ENCODE assay signal across 13 cellular contexts in genomic region chr2:46170611-46171385, GRCh38.
A peak's percentile ranks its signal among the peaks of the same experiment; 100 is the strongest.
DNase-seq lines count a peak whose midpoint lies in the region; ATAC-seq and TF ChIP-seq lines count a peak whose summit lies in the region.
"Had no signal": no experiment of that assay in that cellular context is flagged by ENCODE, and none has a peak within 500 bp of the region (broad histone marks: within the 10 kb centered on the region; RNA-seq: fewer than 3 reads in every experiment).

No MANE protein-coding gene starts in this region.

- H3K27me3 ChIP-seq in GM23248 (replicated peaks; ENCODE audit: insufficient read depth) (no peaks in the 10 kb centered on the region), PC-9 (ENCODE audit: insufficient read depth, low read depth) (no peaks in the 10 kb centered on the region), sigmoid colon (no peaks in the 10 kb centered on the region), MM.1S (replicated peaks; ENCODE audit: insufficient read depth, low read length) (no peaks in the 10 kb centered on the region)
- H3K27me3 ChIP-seq in CD4-positive, alpha-beta memory T cell (ENCODE audit: insufficient read depth, low read length), result no peaks in the 10 kb centered on the region
- H3K27me3 ChIP-seq: BLaER1 treated with 17β-estradiol and CSF1 and Interleukin-3, amounts not matched to agents 10 nM and 100 nM; ovary had no signal

- H3F3A ChIP-seq in GM23248 (ENCODE audit: insufficient read depth) (peaks cover 5% of the 10 kb centered on the region; the same call in 1 of the 2 replicates), PC-9 (ENCODE audit: insufficient read depth, low read depth) (peaks cover 15% of the 10 kb centered on the region; the same call in 1 of the 2 replicates), MM.1S (ENCODE audit: insufficient read depth, low read length) (no peaks in the 10 kb centered on the region)

- in situ Hi-C loops in GM23248 (cut with MboI), result no loop called here

- no peak overlapping the region for H2AFZ ChIP-seq in GM23248
- no peak overlapping the region for H2AFZ ChIP-seq in PC-9
- H2AFZ ChIP-seq in MM.1S (ENCODE audit: low read length), result no peak overlapping the region

- WGBS in GM23248 (ENCODE audit: low coverage in 1 of 2, low lambda C conversion rate in 2 of 2, missing lambda C conversion rate in 2 of 2), 2 experiments, result 59% methylated on average over 10 of the region's 10 CpGs
- WGBS in sigmoid colon, 2 donors, result 86 to 87% methylated on average over 10 of the region's 10 CpGs

- H3K36me3 ChIP-seq in GM23248 (ENCODE audit: low read depth) (no peaks in the 10 kb centered on the region), PC-9 (ENCODE audit: low read depth) (no peaks in the 10 kb centered on the region), sigmoid colon (no peaks in the 10 kb centered on the region), MM.1S (replicated peaks; ENCODE audit: insufficient read depth, low read length) (no peaks in the 10 kb centered on the region)
- H3K36me3 ChIP-seq in CD4-positive, alpha-beta memory T cell (ENCODE audit: insufficient read depth, low read length), result no peaks in the 10 kb centered on the region
- H3K36me3 ChIP-seq: ovary had no signal

- no peak overlapping the region for H3K27ac Mint-ChIP-seq in CD4-positive, alpha-beta memory T cell
- H3K27ac Mint-ChIP-seq: activated CD4-positive, alpha-beta T cell treated with anti-CD3 and anti-CD28 coated beads, Interleukin-2, amount 10 ng/mL, durations not matched to agents 24 days and 14 days; T-helper 1 cell treated with Interleukin-12 subunit alpha and Interleukin-12 subunit beta and Interleukin-4 antibody, amounts not matched to agents 30 μg/mL and 1 μg/mL, for 36 hours had no signal

- no TSS peak for BruUV-seq in PC-9 (replicated peaks; lab: Mats Ljungman, UMichigan)

- no peaks in the 10 kb centered on the region for H3K9me3 ChIP-seq in GM23248 (ENCODE audit: low read depth)
- no peaks in the 10 kb centered on the region for H3K9me3 ChIP-seq in PC-9 (ENCODE audit: insufficient read depth, low read depth)
- no peaks in the 10 kb centered on the region for H3K9me3 ChIP-seq in sigmoid colon
- H3K9me3 ChIP-seq in CD4-positive, alpha-beta memory T cell (ENCODE audit: control insufficient read depth in 1 of 2, low read length in 2 of 2), result no peaks in the 10 kb centered on the region
- no peaks in the 10 kb centered on the region for H3K9me3 ChIP-seq in MM.1S (replicated peaks; ENCODE audit: insufficient read depth, low read length)
- H3K9me3 ChIP-seq: BLaER1 treated with 17β-estradiol and CSF1 and Interleukin-3, amounts not matched to agents 10 nM and 100 nM; ovary had no signal

- no peak overlapping the region for H3K4me2 ChIP-seq in GM23248 (ENCODE audit: unreplicated experiment)
- H3K4me2 ChIP-seq in PC-9, result peak overlapping the region; percentile 29
- H3K4me2 ChIP-seq in MM.1S (ENCODE audit: low read depth, low read length), result no peak overlapping the region
- H3K4me2 ChIP-seq: BLaER1 treated with 17β-estradiol and CSF1 and Interleukin-3, amounts not matched to agents 10 nM and 100 nM had no signal

- H4K20me1 ChIP-seq in GM23248 (ENCODE audit: insufficient read depth) (no peaks in the 10 kb centered on the region), PC-9 (ENCODE audit: insufficient read depth) (no peaks in the 10 kb centered on the region), MM.1S (ENCODE audit: insufficient read depth, low read length) (no peaks in the 10 kb centered on the region)

- H3K4me3 Mint-ChIP-seq in CD4-positive, alpha-beta memory T cell, result no peak overlapping the region
- H3K4me3 Mint-ChIP-seq: activated CD4-positive, alpha-beta T cell treated with anti-CD3 and anti-CD28 coated beads, Interleukin-2, amount 10 ng/mL, durations not matched to agents 24 days and 14 days; T-helper 1 cell treated with Interleukin-12 subunit alpha and Interleukin-12 subunit beta and Interleukin-4 antibody, amounts not matched to agents 30 μg/mL and 1 μg/mL, for 36 hours had no signal

- TF ChIP-seq POLR2A in sigmoid colon (IDR thresholded peaks at IDR 0.05), result no peak

- H3K4me3 ChIP-seq in GM23248 (no peak overlapping the region), PC-9 (no peak overlapping the region), sigmoid colon (no peak overlapping the region), MM.1S (ENCODE audit: low read length) (no peak overlapping the region)
- no peak overlapping the region for H3K4me3 ChIP-seq in CD4-positive, alpha-beta memory T cell (ENCODE audit: low read length in 2 of 2)
- H3K4me3 ChIP-seq: BLaER1 treated with 17β-estradiol and CSF1 and Interleukin-3, amounts not matched to agents 10 nM and 100 nM; ovary had no signal

- H3K27me3 Mint-ChIP-seq in CD4-positive, alpha-beta memory T cell, result no peaks in the 10 kb centered on the region
- H3K27me3 Mint-ChIP-seq: activated CD4-positive, alpha-beta T cell treated with anti-CD3 and anti-CD28 coated beads, Interleukin-2, amount 10 ng/mL, durations not matched to agents 24 days and 14 days had no signal

- H3K9ac ChIP-seq in GM23248 (peak overlapping the region; percentile 46), MM.1S (ENCODE audit: low read length) (no peak overlapping the region)
- H3K9ac ChIP-seq: BLaER1 treated with 17β-estradiol and CSF1 and Interleukin-3, amounts not matched to agents 10 nM and 100 nM had no signal

- H3K9me3 Mint-ChIP-seq in CD4-positive, alpha-beta memory T cell, result peaks cover 0 to 2% (median 0%) of the 10 kb centered on the region in 8 donors
- H3K9me3 Mint-ChIP-seq: activated CD4-positive, alpha-beta T cell treated with anti-CD3 and anti-CD28 coated beads, Interleukin-2, amount 10 ng/mL, durations not matched to agents 24 days and 14 days; T-helper 1 cell treated with Interleukin-12 subunit alpha and Interleukin-12 subunit beta and Interleukin-4 antibody, amounts not matched to agents 30 μg/mL and 1 μg/mL, for 36 hours had no signal

- peak overlapping the region; percentile 40 for H3K27ac ChIP-seq in GM23248
- no peak overlapping the region for H3K27ac ChIP-seq in PC-9
- peak overlapping the region; percentile 89 for H3K27ac ChIP-seq in epithelial cell of prostate
- H3K27ac ChIP-seq in sigmoid colon, result peak overlapping the region in 3 of 4 donors; percentile 54 to 78 (median 73)
- no peak overlapping the region for H3K27ac ChIP-seq in CD4-positive, alpha-beta memory T cell (ENCODE audit: low read depth, low read length)
- H3K27ac ChIP-seq in MM.1S (ENCODE audit: low read length), result no peak overlapping the region
- H3K27ac ChIP-seq: BLaER1 treated with 17β-estradiol and CSF1 and Interleukin-3, amounts not matched to agents 10 nM and 100 nM; ovary had no signal

- no peak for ATAC-seq in GM18519 (IDR thresholded peaks at IDR 0.05; ENCODE audit: low FRiP score, unreplicated experiment)

- POLR2A ChIA-PET in PC-9 (lab: Charles Lee; ENCODE audit: unreplicated experiment), result interaction anchor here (0.6 kb wide), 4 partner anchors 48 to 560 kb away, joined by 3 to 5 read pairs (median 4); partner anchors contain the start of gene SRBD1
- POLR2A ChIA-PET in CD4-positive, alpha-beta memory T cell (lab: Charles Lee; ENCODE audit: partially characterized antibody), result no interaction called here

- no peak for TF ChIP-seq EP300 in sigmoid colon (IDR thresholded peaks at IDR 0.05)

- H3K4me1 Mint-ChIP-seq in CD4-positive, alpha-beta memory T cell, result peaks cover 0 to 14% (median 3%) of the 10 kb centered on the region in 4 donors
- H3K4me1 Mint-ChIP-seq: activated CD4-positive, alpha-beta T cell treated with anti-CD3 and anti-CD28 coated beads, Interleukin-2, amount 10 ng/mL, durations not matched to agents 24 days and 14 days had no signal

- DNase-seq in GM23248 (no peak), PC-9 (no peak), epithelial cell of prostate (ENCODE audit: low read depth, low spot score) (no peak), sigmoid colon (no peak), MM.1S (no peak)
- no peak for DNase-seq in activated CD4-positive, CD25-positive, alpha-beta regulatory T cell (lab: John Stamatoyannopoulos, UW)
- DNase-seq in CD4-positive, alpha-beta memory T cell, result no peak
- DNase-seq: activated CD4-positive, alpha-beta T cell treated with anti-CD3 and anti-CD28 coated beads, Interleukin-2, amount 10 ng/mL, durations not matched to agents 24 days and 14 days; midbrain; ovary had no signal

- H3K36me3 Mint-ChIP-seq in CD4-positive, alpha-beta memory T cell, result no peaks in the 10 kb centered on the region

- intact Hi-C loops in PC-9 (cut with micrococcal nuclease; ENCODE audit: unreplicated experiment) (no loop called here), sigmoid colon (cut with DNase I) (no loop called here)
- intact Hi-C loops in CD4-positive, alpha-beta memory T cell (cut with micrococcal nuclease), result no loop called here

- H3K79me2 ChIP-seq in GM23248 (ENCODE audit: insufficient read depth) (no peaks in the 10 kb centered on the region), PC-9 (ENCODE audit: low read depth) (no peaks in the 10 kb centered on the region), MM.1S (ENCODE audit: low read length) (no peaks in the 10 kb centered on the region)

- TF ChIP-seq CTCF in PC-9 (conservative IDR thresholded peaks at IDR 0.05) (no peak), sigmoid colon (IDR thresholded peaks at IDR 0.05) (no peak), MM.1S (IDR thresholded peaks at IDR 0.05; ENCODE audit: low read length) (no peak)

- peaks cover 12% of the 10 kb centered on the region for H3K4me1 ChIP-seq in GM23248 (ENCODE audit: insufficient read depth)
- H3K4me1 ChIP-seq in PC-9 (replicated peaks; ENCODE audit: insufficient read depth), result peaks cover 82% of the 10 kb centered on the region
- peaks cover 0 to 51% (median 20%) of the 10 kb centered on the region in 4 donors for H3K4me1 ChIP-seq in sigmoid colon
- H3K4me1 ChIP-seq in CD4-positive, alpha-beta memory T cell (ENCODE audit: insufficient read depth, low read length), result no peaks in the 10 kb centered on the region
- H3K4me1 ChIP-seq in MM.1S (ENCODE audit: low read length), result no peaks in the 10 kb centered on the region

- H3K9me2 ChIP-seq in GM23248 (ENCODE audit: insufficient read depth), result no peaks in the 10 kb centered on the region
- no peaks in the 10 kb centered on the region for H3K9me2 ChIP-seq in PC-9 (ENCODE audit: insufficient read depth)
- H3K9me2 ChIP-seq in MM.1S (replicated peaks; ENCODE audit: insufficient read depth, low read length), result no peaks in the 10 kb centered on the region

- CTCF ChIA-PET in PC-9 (lab: Charles Lee), result interaction anchor here (0.6 to 1.4 kb wide), 3 partner anchors 108 to 158 kb away, joined by 3 to 5 read pairs (median 3); no protein-coding TSS in a partner anchor
- CTCF ChIA-PET in CD4-positive, alpha-beta memory T cell (lab: Charles Lee; ENCODE audit: partially characterized antibody), result no interaction called here

Comparison
In these comparisons a context has a peak if more than half of its experiments do, and no peak if none do; other contexts are left out.
1. H3K27ac ChIP-seq: peak in GM23248 (single experiment), epithelial cell of prostate (single experiment) and sigmoid colon (3 of 4); none in PC-9 (single experiment), CD4-positive, alpha-beta memory T cell (single experiment) and MM.1S (single experiment).